ENCODE assay signal across 14 cellular contexts in genomic region chr7:40586197-40586596, GRCh38.
DNase-seq lines count a peak whose midpoint lies in the region; TF ChIP-seq lines count a peak whose summit lies in the region.
"Had no signal": no experiment of that assay in that cellular context is flagged by ENCODE, and none has a peak within 500 bp of the region (broad histone marks: within the 10 kb centered on the region; RNA-seq: fewer than 3 reads in every experiment).

No MANE protein-coding gene starts in this region.

- H3K9me3 ChIP-seq in smooth muscle cell (replicated peaks; ENCODE audit: low read depth) (no peaks in the 10 kb centered on the region), stomach (peaks cover 0 to 16% (median 3%) of the 10 kb centered on the region in 4 donors), esophagus muscularis mucosa (peaks cover 0 to 10% (median 4%) of the 10 kb centered on the region in 4 donors)

- no peaks in the 10 kb centered on the region for H3K79me2 ChIP-seq in smooth muscle cell (ENCODE audit: low read depth)

- no peak overlapping the region for H2AFZ ChIP-seq in smooth muscle cell (ENCODE audit: low read depth)

- H3F3A ChIP-seq in smooth muscle cell (ENCODE audit: low read depth), result no peaks in the 10 kb centered on the region

- H3K36me3 ChIP-seq in smooth muscle cell (ENCODE audit: low read depth) (peaks cover 3% of the 10 kb centered on the region), stomach (no peaks in the 10 kb centered on the region), esophagus muscularis mucosa (no peaks in the 10 kb centered on the region)
- H3K36me3 ChIP-seq: tibial nerve had no signal

- intact Hi-C loops in stomach (cut with DNase I; ENCODE audit: low total_unique reads), result no loop called here
- intact Hi-C loops in esophagus muscularis mucosa (cut with DNase I), result no loop called here

- TF ChIP-seq EP300 in stomach (IDR thresholded peaks at IDR 0.05), result no peak
- no peak for TF ChIP-seq EP300 in esophagus muscularis mucosa (IDR thresholded peaks at IDR 0.05)

- H3K27ac ChIP-seq in HL-60 (replicated peaks) (0 out of 2 replicates have a peak overlapping the region, but pooled peaks have one; percentile 1), smooth muscle cell (ENCODE audit: low read depth) (peak overlapping the region; percentile 77), stomach (no peak overlapping the region), esophagus muscularis mucosa (replicated peaks in 1 of 4) (no peak overlapping the region)
- H3K27ac ChIP-seq: tibial nerve had no signal

- no peaks in the 10 kb centered on the region for H4K20me1 ChIP-seq in smooth muscle cell (ENCODE audit: low read depth)

- TF ChIP-seq CTCF in HL-60 (IDR thresholded peaks at IDR 0.05; ENCODE audit: insufficient read depth, low read length) (no peak), smooth muscle cell (IDR thresholded peaks at IDR 0.05; ENCODE audit: borderline replicate concordance, insufficient read depth, poor library complexity, severe bottlenecking) (no peak), stomach (IDR thresholded peaks at IDR 0.05) (no peak), esophagus muscularis mucosa (IDR thresholded peaks at IDR 0.05) (no peak)

- TF ChIP-seq POLR2A in stomach (IDR thresholded peaks at IDR 0.05), result no peak
- no peak for TF ChIP-seq POLR2A in esophagus muscularis mucosa (IDR thresholded peaks at IDR 0.05; ENCODE audit: low read depth)

- WGBS in smooth muscle cell (ENCODE audit: low lambda C conversion rate), result 73% methylated on average over 1 of the region's 1 CpG
- WGBS in stomach, 5 donors, result 76 to 93% (median 87%) methylated on average over 1 of the region's 1 CpG
- 81% methylated on average over 1 of the region's 1 CpG for WGBS in esophagus muscularis mucosa

- DNase-seq in HL-60 (ENCODE audit: low read depth in 1 of 2, low spot score in 1 of 2) (peak; percentile 39 to 41), RPMI7951 (ENCODE audit: low read depth) (peak; percentile 83), fibroblast of peridontal ligament (ENCODE audit: extremely low read depth) (peak; percentile 73), smooth muscle cell (lab: John Stamatoyannopoulos, UW; ENCODE audit: unreplicated experiment) (no peak), stomach (no peak), NCI-H146 (lab: John Stamatoyannopoulos, UW) (no peak), esophagus muscularis mucosa (ENCODE audit: extremely low spot score) (no peak)
- DNase-seq: activated CD4-positive, alpha-beta T cell treated with anti-CD3 and anti-CD28 coated beads, Interleukin-2, amount 50 U/mL, for 1 hour; foreskin melanocyte; kidney; nephron progenitor cell; stimulated activated CD4-positive, alpha-beta T cell treated with anti-CD3 and anti-CD28 coated beads, Interleukin-12 subunit alpha, Interleukin-12 subunit beta, amount 100 ng/mL, for 4 hours; T-helper 2 cell had no signal

- H3K4me1 ChIP-seq in smooth muscle cell (ENCODE audit: low read depth), result no peaks in the 10 kb centered on the region
- no peaks in the 10 kb centered on the region for H3K4me1 ChIP-seq in stomach
- no peaks in the 10 kb centered on the region for H3K4me1 ChIP-seq in esophagus muscularis mucosa
- H3K4me1 ChIP-seq: tibial nerve had no signal

- no peak overlapping the region for H3K4me3 ChIP-seq in HL-60 (replicated peaks; ENCODE audit: insufficient read depth, low read length)
- H3K4me3 ChIP-seq in smooth muscle cell, result no peak overlapping the region
- no peak overlapping the region for H3K4me3 ChIP-seq in stomach
- H3K4me3 ChIP-seq in esophagus muscularis mucosa, result no peak overlapping the region
- H3K4me3 ChIP-seq: tibial nerve had no signal

- H3K27me3 ChIP-seq in HL-60 (ENCODE audit: insufficient read depth, poor library complexity, severe bottlenecking), result no peaks in the 10 kb centered on the region
- no peaks in the 10 kb centered on the region for H3K27me3 ChIP-seq in smooth muscle cell (ENCODE audit: low read depth)
- no peaks in the 10 kb centered on the region for H3K27me3 ChIP-seq in stomach
- no peaks in the 10 kb centered on the region for H3K27me3 ChIP-seq in esophagus muscularis mucosa
- H3K27me3 ChIP-seq: tibial nerve had no signal

- no peak overlapping the region for H3K9ac ChIP-seq in smooth muscle cell (ENCODE audit: low read depth)

- peak overlapping the region; percentile 44 for H3K4me2 ChIP-seq in smooth muscle cell

Comparison
In these comparisons a context has a peak if more than half of its experiments do, and no peak if none do; other contexts are left out.
1. DNase-seq: peak in HL-60 (2 of 2), RPMI7951 (single experiment) and fibroblast of peridontal ligament (single experiment); none in smooth muscle cell (single experiment), stomach (single experiment), NCI-H146 (single experiment) and esophagus muscularis mucosa (single experiment).
2. H3K27ac ChIP-seq: peak in HL-60 (single experiment) and smooth muscle cell (single experiment); none in stomach (0 of 5) and esophagus muscularis mucosa (0 of 4).